7 cellular contexts compared by ENCODE assay signal in genomic region chr17:55820675-55821074, GRCh38.
"Had no signal": no experiment of that assay in that cellular context is flagged by ENCODE, and none has a peak within 500 bp of the region (broad histone marks: within the 10 kb centered on the region; RNA-seq: fewer than 3 reads in every experiment).

No MANE protein-coding gene starts in this region.

- H3K4me3 ChIP-seq: GM12878 had no signal

- DNase-seq: GDM1 had no signal

- FAIRE-seq: G401.6, GM12878, GM12891, GM12892, GM18507, GM19239 had no signal

- ATAC-seq: GM12878 had no signal
